15 cellular contexts compared by ENCODE assay signal in the genomic region with DNA sequence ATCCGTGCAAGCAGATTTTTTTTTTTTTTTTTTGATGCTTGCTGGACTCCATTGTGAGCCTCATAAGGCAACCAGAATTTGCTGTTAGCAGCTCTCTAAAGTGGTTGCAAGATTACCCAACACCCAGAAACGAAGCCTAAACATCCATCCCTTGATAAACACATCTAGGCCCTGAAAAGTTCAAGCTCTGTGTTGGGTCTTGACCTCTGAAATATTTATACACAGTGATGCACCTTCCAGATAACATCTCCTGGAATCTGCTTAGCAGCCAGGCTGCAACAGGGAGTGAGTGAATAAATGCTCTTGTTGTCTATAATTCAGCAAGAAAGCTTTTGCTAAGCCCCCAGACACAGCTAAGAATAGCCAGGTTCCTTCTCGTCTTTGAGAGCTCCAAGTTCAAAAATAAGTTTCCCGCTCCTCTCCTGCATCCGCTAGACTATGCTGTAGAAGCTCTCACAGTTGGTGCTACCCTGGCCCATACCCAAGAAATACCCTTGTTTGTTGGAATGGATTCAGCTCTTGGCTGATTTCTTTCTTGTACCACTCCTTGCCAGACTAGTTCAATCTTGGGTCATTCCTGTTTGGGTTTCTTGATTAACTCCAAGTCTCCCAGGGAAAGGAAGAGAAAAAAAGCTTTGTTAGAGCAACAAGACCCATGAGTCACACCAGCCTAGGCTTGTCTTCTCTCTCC.
A peak's percentile ranks its signal among the peaks of the same experiment; 100 is the strongest.
DNase-seq lines count a peak whose midpoint lies in the region; ATAC-seq and TF ChIP-seq lines count a peak whose summit lies in the region.
"Had no signal": no experiment of that assay in that cellular context is flagged by ENCODE, and none has a peak within 500 bp of the region (broad histone marks: within the 10 kb centered on the region; RNA-seq: fewer than 3 reads in every experiment).

No MANE protein-coding gene starts in this region.

- no peaks in the 10 kb centered on the region for H4K20me1 ChIP-seq in SK-N-SH (ENCODE audit: insufficient read depth)

- no peak for TF ChIP-seq POLR2A in prostate gland (IDR thresholded peaks at IDR 0.05)

- intact Hi-C loops in prostate gland (cut with DNase I) (no loop called here), psoas muscle (cut with DNase I) (no loop called here), upper lobe of right lung (cut with DNase I) (no loop called here)

- DNase-seq in EL: peak; percentile 8
- no peak for DNase-seq in SK-N-SH
- DNase-seq in fibroblast of peridontal ligament (ENCODE audit: extremely low read depth): peak; percentile 44
- peak; percentile 34 for DNase-seq in prostate gland (ENCODE audit: low spot score)
- DNase-seq in psoas muscle: no peak
- no peak for DNase-seq in upper lobe of right lung
- DNase-seq: activated CD8-positive, alpha-beta T cell treated with anti-CD3 and anti-CD28 coated beads, Interleukin-2, amount 10 ng/mL, durations not matched to agents 7 days and 5 days; activated T-cell treated with anti-CD3 and anti-CD28 coated beads, Interleukin-2, amount 50 U/mL, for 4 hours; DND-41; mucosa of descending colon; NCI-H146; T1000 had no signal

- H3K4me1 ChIP-seq in SK-N-SH (ENCODE audit: control insufficient read depth in 1 of 2, insufficient read depth in 2 of 2, low read depth in 1 of 2, low read length in 1 of 2): 0 out of 4 replicates have a peak, but pooled peaks cover 0 to 7% of the 10 kb centered on the region in 2 experiments
- H3K4me1 ChIP-seq in prostate gland (replicated peaks): no peaks in the 10 kb centered on the region
- H3K4me1 ChIP-seq in psoas muscle: no peaks in the 10 kb centered on the region
- H3K4me1 ChIP-seq in upper lobe of right lung: no peaks in the 10 kb centered on the region

- H3K27ac ChIP-seq in SK-N-SH (ENCODE audit: low read depth in 2 of 2, low read length in 1 of 2) (no peak overlapping the region; a peak in 1 of 4 replicates), prostate gland (no peak overlapping the region), psoas muscle (no peak overlapping the region), upper lobe of right lung (no peak overlapping the region)

- CTCF ChIA-PET in SK-N-SH (lab: Yijun Ruan, JAX): interaction anchor here (1.2 kb wide), 1 partner anchor 26 kb away, joined by 3 read pairs; no protein-coding TSS in a partner anchor

- H3K27me3 ChIP-seq in SK-N-SH (ENCODE audit: insufficient read depth) (no peaks in the 10 kb centered on the region), prostate gland (replicated peaks; ENCODE audit: insufficient read depth) (no peaks in the 10 kb centered on the region), psoas muscle (ENCODE audit: insufficient read depth in 3 of 3, low read length in 2 of 3) (no peaks in the 10 kb centered on the region), upper lobe of right lung (no peaks in the 10 kb centered on the region)

- H2AFZ ChIP-seq in SK-N-SH (ENCODE audit: low read depth): no peak overlapping the region; the same call in 1 of the 2 replicates

- ATAC-seq in psoas muscle: no peak
- ATAC-seq in upper lobe of right lung: no peak
- no peak for ATAC-seq in GM19023 (IDR thresholded peaks at IDR 0.05; ENCODE audit: unreplicated experiment)
- ATAC-seq: activated CD8-positive, alpha-beta T cell treated with anti-CD3 and anti-CD28 coated beads, Interleukin-2, amount 10 ng/mL, durations not matched to agents 7 days and 5 days; activated T-cell treated with anti-CD3 and anti-CD28 coated beads, Interleukin-2, amount 50 U/mL, for 4 hours; left lobe of liver; mucosa of descending colon; Panc1 had no signal

- H3K9me2 ChIP-seq in SK-N-SH: no peaks in the 10 kb centered on the region

- H3K79me2 ChIP-seq in SK-N-SH (ENCODE audit: insufficient read depth): no peaks in the 10 kb centered on the region

- no peak overlapping the region; the same call in 1 of the 2 replicates for H3K4me2 ChIP-seq in SK-N-SH

- H3K4me3 ChIP-seq in SK-N-SH (ENCODE audit: low read depth in 2 of 2, low read length in 1 of 2) (no peak overlapping the region), prostate gland (no peak overlapping the region), psoas muscle (no peak overlapping the region), upper lobe of right lung (no peak overlapping the region)
- H3K4me3 ChIP-seq: mucosa of descending colon had no signal

- TF ChIP-seq CTCF in SK-N-SH (IDR thresholded peaks at IDR 0.05): no peak
- no peak for TF ChIP-seq CTCF in prostate gland (IDR thresholded peaks at IDR 0.05)
- no peak for TF ChIP-seq CTCF in psoas muscle (IDR thresholded peaks at IDR 0.05)
- TF ChIP-seq CTCF in upper lobe of right lung (IDR thresholded peaks at IDR 0.05): no peak

- no peak for TF ChIP-seq RAD21 in SK-N-SH (IDR thresholded peaks at IDR 0.05; ENCODE audit: low read length)

- H3K9ac ChIP-seq in SK-N-SH: no peak overlapping the region

- no peaks in the 10 kb centered on the region for H3K36me3 ChIP-seq in SK-N-SH (replicated peaks in 1 of 2; ENCODE audit: control insufficient read depth in 1 of 2, insufficient read depth in 2 of 2, low read length in 1 of 2)
- no peaks in the 10 kb centered on the region for H3K36me3 ChIP-seq in prostate gland
- H3K36me3 ChIP-seq in psoas muscle (ENCODE audit: insufficient read depth in 1 of 2, low read depth in 1 of 2): no peaks in the 10 kb centered on the region
- no peaks in the 10 kb centered on the region for H3K36me3 ChIP-seq in upper lobe of right lung

- no peak for TF ChIP-seq EP300 in SK-N-SH (IDR thresholded peaks at IDR 0.05; ENCODE audit: borderline replicate concordance in 1 of 2, low read depth in 1 of 2, low read length in 1 of 2)

- H3K9me3 ChIP-seq in SK-N-SH (no peaks in the 10 kb centered on the region), prostate gland (no peaks in the 10 kb centered on the region), psoas muscle (no peaks in the 10 kb centered on the region), upper lobe of right lung (no peaks in the 10 kb centered on the region)
- H3K9me3 ChIP-seq: mucosa of descending colon had no signal

- WGBS in SK-N-SH (ENCODE audit: low lambda C conversion rate): 85% methylated on average over 5 of the region's 5 CpGs
- 25% methylated on average over 5 of the region's 5 CpGs for WGBS in prostate gland
- 49 to 53% (median 50%) methylated on average over 5 of the region's 5 CpGs for WGBS in psoas muscle, 3 donors

- POLR2A ChIA-PET in SK-N-SH (lab: Yijun Ruan, JAX): no interaction called here

- no peaks in the 10 kb centered on the region for H3F3A ChIP-seq in SK-N-SH (replicated peaks; ENCODE audit: insufficient read depth)

TF ChIP-seq in SK-N-SH, 30 proteins besides CTCF, POLR2A, EP300 and RAD21:
- TF ChIP-seq GABPA (IDR thresholded peaks at IDR 0.05; ENCODE audit: low read depth) (no peak), RXRA (IDR thresholded peaks at IDR 0.05; ENCODE audit: borderline replicate concordance, low read depth) (peak; percentile 32)

Comparison
In these comparisons a context has a peak if more than half of its experiments do, and no peak if none do; other contexts are left out.
1. DNase-seq: peak in EL (single experiment), fibroblast of peridontal ligament (single experiment) and prostate gland (single experiment); none in SK-N-SH (single experiment), psoas muscle (0 of 2) and upper lobe of right lung (single experiment).